Comparison of ENCODE assay signal across 8 cellular contexts in genomic region chr1:21270086-21270689, GRCh38. TPM values are rescaled to one million over a fixed set of nuclear protein-coding genes. Genes with fewer than 3 reads are reported as not detected.
A peak's percentile ranks its signal among the peaks of the same experiment; 100 is the strongest.
DNase-seq lines count a peak whose midpoint lies in the region; ATAC-seq, FAIRE-seq and TF ChIP-seq lines count a peak whose summit lies in the region.

No MANE protein-coding gene starts in this region.

- H3K4me3 ChIP-seq in H1 (ENCODE audit: extremely low read depth in 1 of 4, insufficient read depth in 2 of 4, low read depth in 3 of 4, low read length in 4 of 4): no peak overlapping the region
- H3K4me3 ChIP-seq in naive thymus-derived CD4-positive, alpha-beta T cell (ENCODE audit: low read length): no peak overlapping the region

- H3K4ac ChIP-seq in H1 (replicated peaks; ENCODE audit: insufficient read length, low read depth, low read length): no peak overlapping the region

- H2BK12ac ChIP-seq in H1 (ENCODE audit: low read depth, low read length): no peak overlapping the region

- no peak overlapping the region for H3K4me3 Mint-ChIP-seq in activated CD4-positive, alpha-beta memory T cell treated with anti-CD3 and anti-CD28 coated beads for 36 hours
- peak overlapping the region in 2 of 10 donors; percentile 6 to 48 for H3K4me3 Mint-ChIP-seq in naive thymus-derived CD4-positive, alpha-beta T cell
- H3K4me3 Mint-ChIP-seq in stimulated activated naive CD8-positive, alpha-beta T cell treated with anti-CD3 and anti-CD28 coated beads, Interleukin-15, Interleukin-2, amounts not matched to agents 100 ng/mL and 50 ng/mL, for 24 hours: no peak overlapping the region

- no peak for TF ChIP-seq EP300 in H1 (IDR thresholded peaks at IDR 0.05; ENCODE audit: borderline replicate concordance in 1 of 2, low read depth in 2 of 2, low read length in 2 of 2)

- H2BK120ac ChIP-seq in H1 (replicated peaks; ENCODE audit: low read depth, low read length): no peak overlapping the region

- POLR2A ChIA-PET in activated CD4-positive, alpha-beta memory T cell treated with anti-CD3 and anti-CD28 coated beads for 36 hours (lab: Charles Lee): interaction anchor here (1.0 to 2.6 kb wide), 6 partner anchors 8 to 75 kb away, joined by 3 to 14 read pairs (median 5); no protein-coding TSS in a partner anchor
- POLR2A ChIA-PET in H1 (lab: Charles Lee; ENCODE audit: partially characterized antibody): interaction anchor here (0.6 to 1.6 kb wide), 6 partner anchors 10 to 221 kb away, joined by 3 to 4 read pairs (median 3); no protein-coding TSS in a partner anchor
- POLR2A ChIA-PET in naive thymus-derived CD4-positive, alpha-beta T cell (lab: Charles Lee): interaction anchor here (0.6 to 3.6 kb wide), 12 partner anchors 9 to 102 kb away, joined by 3 to 46 read pairs (median 6); no protein-coding TSS in a partner anchor

- no peak overlapping the region for H4K8ac ChIP-seq in H1 (ENCODE audit: extremely low read depth, insufficient read depth, low read length)

- H3K79me1 ChIP-seq in H1 (ENCODE audit: low read depth, low read length): no peaks in the 10 kb centered on the region

- H3K9me3 Mint-ChIP-seq in activated CD4-positive, alpha-beta memory T cell treated with anti-CD3 and anti-CD28 coated beads for 36 hours: no peaks in the 10 kb centered on the region
- H3K9me3 Mint-ChIP-seq in naive thymus-derived CD4-positive, alpha-beta T cell: no peaks in the 10 kb centered on the region
- H3K9me3 Mint-ChIP-seq in stimulated activated naive CD8-positive, alpha-beta T cell treated with anti-CD3 and anti-CD28 coated beads, Interleukin-15, Interleukin-2, amounts not matched to agents 100 ng/mL and 50 ng/mL, for 24 hours: no peaks in the 10 kb centered on the region

- FAIRE-seq in H1 (lab: Jason Lieb, UNC): peak; percentile 92

- H2BK20ac ChIP-seq in H1 (ENCODE audit: low read length): no peak overlapping the region; the same call in 1 of the 2 replicates

- 54% methylated on average over 9 of the region's 9 CpGs; no CpG with 5 or more reads in 1 of the 2 experiments for WGBS in H1 (ENCODE audit: extremely low coverage in 1 of 2, insufficient coverage in 1 of 2, insufficient read length in 1 of 2, insufficient replicate concordance in 2 of 2, low coverage in 1 of 2, low lambda C conversion rate in 2 of 2, missing lambda C conversion rate in 1 of 2), 2 experiments

- no peak overlapping the region for H3K23ac ChIP-seq in H1 (ENCODE audit: insufficient read length)

- no peak overlapping the region for H3K14ac ChIP-seq in H1 (ENCODE audit: insufficient read length)

- DNase-seq in NCI-H146 (lab: John Stamatoyannopoulos, UW): peak; percentile 9
- DNase-seq in NCI-H146 treated with DMSO at 0.1 percent for 48 hours (lab: John Stamatoyannopoulos, UW; ENCODE audit: unreplicated experiment): no peak
- DNase-seq in NCI-H1048 (lab: John Stamatoyannopoulos, UW): peak; percentile 3
- DNase-seq in activated CD4-positive, alpha-beta memory T cell treated with anti-CD3 and anti-CD28 coated beads for 36 hours: peak; percentile 90
- DNase-seq in H1 (ENCODE audit: low read depth in 1 of 2, low spot score in 2 of 2): peak; percentile 63 to 99
- DNase-seq in naive thymus-derived CD4-positive, alpha-beta T cell: peak; percentile 67 to 87 (median 80)
- no peak for DNase-seq in OCI-M2 (lab: John Stamatoyannopoulos, UW; ENCODE audit: unreplicated experiment)

- H2AFZ ChIP-seq in H1 (ENCODE audit: low read length): no peak overlapping the region

- peak; percentile 95 for ATAC-seq in naive thymus-derived CD4-positive, alpha-beta T cell

- no peaks in the 10 kb centered on the region for H3K27me3 ChIP-seq in H1 (replicated peaks in 1 of 4; ENCODE audit: control insufficient read depth in 3 of 4, extremely low read depth in 1 of 4, insufficient read depth in 3 of 4, low read length in 3 of 4)
- no peaks in the 10 kb centered on the region for H3K27me3 ChIP-seq in naive thymus-derived CD4-positive, alpha-beta T cell (ENCODE audit: control insufficient read depth in 2 of 2, insufficient read depth in 2 of 2, low read length in 2 of 2)

- peaks cover 0 to 6% (median 1%) of the 10 kb centered on the region in 4 experiments; a peak in 3 of 8 replicates for H3K36me3 ChIP-seq in H1 (ENCODE audit: control insufficient read depth in 2 of 4, insufficient read depth in 4 of 4, low read length in 3 of 4)
- peaks cover 0 to 81% (median 20%) of the 10 kb centered on the region in 3 experiments for H3K36me3 ChIP-seq in naive thymus-derived CD4-positive, alpha-beta T cell (ENCODE audit: control insufficient read depth in 2 of 3, insufficient read depth in 3 of 3, low read length in 3 of 3)

- H3K27ac ChIP-seq in H1 (ENCODE audit: low read depth, low read length): no peak overlapping the region
- no peak overlapping the region for H3K27ac ChIP-seq in naive thymus-derived CD4-positive, alpha-beta T cell (ENCODE audit: low read depth, low read length)

- no peaks in the 10 kb centered on the region for H3K23me2 ChIP-seq in H1 (ENCODE audit: low read depth, low read length)

- H3K9me3 ChIP-seq in H1 (ENCODE audit: insufficient read depth in 2 of 2, low read depth in 1 of 2, low read length in 1 of 2): no peaks in the 10 kb centered on the region
- H3K9me3 ChIP-seq in naive thymus-derived CD4-positive, alpha-beta T cell (ENCODE audit: control insufficient read depth in 2 of 3, low read length in 3 of 3): no peaks in the 10 kb centered on the region

- peaks cover 65% of the 10 kb centered on the region for H3K36me3 Mint-ChIP-seq in activated CD4-positive, alpha-beta memory T cell treated with anti-CD3 and anti-CD28 coated beads for 36 hours
- peaks cover 4 to 56% (median 26%) of the 10 kb centered on the region in 5 donors for H3K36me3 Mint-ChIP-seq in naive thymus-derived CD4-positive, alpha-beta T cell
- H3K36me3 Mint-ChIP-seq in stimulated activated naive CD8-positive, alpha-beta T cell treated with anti-CD3 and anti-CD28 coated beads, Interleukin-15, Interleukin-2, amounts not matched to agents 100 ng/mL and 50 ng/mL, for 24 hours (ENCODE audit: low read depth): peaks cover 78% of the 10 kb centered on the region

- intact Hi-C loops in activated CD4-positive, alpha-beta memory T cell treated with anti-CD3 and anti-CD28 coated beads for 36 hours (cut with micrococcal nuclease): loop anchor here (1.0 to 2.0 kb wide), 2 partner anchors 15 to 23 kb away; no protein-coding TSS in a partner anchor
- intact Hi-C loops in naive thymus-derived CD4-positive, alpha-beta T cell (cut with micrococcal nuclease): loop anchor here (1.0 kb wide), 5 partner anchors 15 to 98 kb away; no protein-coding TSS in a partner anchor

- no peaks in the 10 kb centered on the region; a peak in 2 of 7 replicates for H3K4me1 ChIP-seq in H1 (replicated peaks in 1 of 4; ENCODE audit: control insufficient read depth in 3 of 4, insufficient read depth in 4 of 4, low read length in 3 of 4)
- peaks cover 0 to 18% of the 10 kb centered on the region in 2 donors for H3K4me1 ChIP-seq in naive thymus-derived CD4-positive, alpha-beta T cell (ENCODE audit: control insufficient read depth in 2 of 2, insufficient read depth in 2 of 2, low read length in 2 of 2)

- peak; percentile 99 to 100 (median 100) for TF ChIP-seq CTCF in H1 (IDR thresholded peaks at IDR 0.05; ENCODE audit: control extremely low read depth in 1 of 3, insufficient read depth in 1 of 3, low read depth in 1 of 3, low read length in 3 of 3)

- CTCF ChIA-PET in activated CD4-positive, alpha-beta memory T cell treated with anti-CD3 and anti-CD28 coated beads for 36 hours (lab: Charles Lee): interaction anchor here (0.6 to 6.9 kb wide), 39 partner anchors 13 to 787 kb away, joined by 3 to 261 read pairs (median 6); partner anchors contain the start of gene ECE1
- CTCF ChIA-PET in H1 (lab: Charles Lee; ENCODE audit: partially characterized antibody): interaction anchor here (0.6 to 10.3 kb wide), 56 partner anchors 12 to 1373 kb away, joined by 3 to 278 read pairs (median 6); no protein-coding TSS in a partner anchor
- CTCF ChIA-PET in naive thymus-derived CD4-positive, alpha-beta T cell (lab: Charles Lee): interaction anchor here (0.6 to 7.0 kb wide), 25 partner anchors 9 to 154 kb away, joined by 3 to 58 read pairs (median 5); partner anchors contain the start of gene ECE1

- H2AK5ac ChIP-seq in H1 (ENCODE audit: low read depth, low read length): no peak overlapping the region

- peak; percentile 79 to 84 for TF ChIP-seq RAD21 in H1 (IDR thresholded peaks at IDR 0.05 in 1 of 2, conservative IDR thresholded peaks at IDR 0.05 in 1 of 2; ENCODE audit: low read depth in 2 of 2, low read length in 2 of 2)

- no peak overlapping the region for H3K18ac ChIP-seq in H1 (ENCODE audit: extremely low read depth, low read length)

- no peak overlapping the region for H3K4me2 ChIP-seq in H1 (ENCODE audit: insufficient read depth in 1 of 2, low read depth in 2 of 2, low read length in 2 of 2)

- H3K9ac ChIP-seq in H1 (replicated peaks in 1 of 4; ENCODE audit: extremely low read depth in 1 of 4, low read depth in 3 of 4, low read length in 3 of 4): no peak overlapping the region

- no peaks in the 10 kb centered on the region for H3K79me2 ChIP-seq in H1 (ENCODE audit: control insufficient read depth in 1 of 2, insufficient read depth in 2 of 2, low read length in 2 of 2)

- H3K56ac ChIP-seq in H1 (replicated peaks; ENCODE audit: insufficient read length, low read depth, low read length): no peak overlapping the region

- TF ChIP-seq POLR2A in H1 (IDR thresholded peaks at IDR 0.05; ENCODE audit: control extremely low read depth in 1 of 2, low read depth in 2 of 2, low read length in 2 of 2): no peak

- H3K27ac Mint-ChIP-seq in activated CD4-positive, alpha-beta memory T cell treated with anti-CD3 and anti-CD28 coated beads for 36 hours: no peak overlapping the region
- peak overlapping the region; percentile 8 to 80 (median 48) for H3K27ac Mint-ChIP-seq in naive thymus-derived CD4-positive, alpha-beta T cell
- peak overlapping the region; percentile 78 for H3K27ac Mint-ChIP-seq in stimulated activated naive CD8-positive, alpha-beta T cell treated with anti-CD3 and anti-CD28 coated beads, Interleukin-15, Interleukin-2, amounts not matched to agents 100 ng/mL and 50 ng/mL, for 24 hours

- H2BK15ac ChIP-seq in H1 (ENCODE audit: low read length): 0 out of 2 replicates have a peak overlapping the region, but pooled peaks have one; percentile 13

- H3K27me3 Mint-ChIP-seq in activated CD4-positive, alpha-beta memory T cell treated with anti-CD3 and anti-CD28 coated beads for 36 hours: no peaks in the 10 kb centered on the region
- no peaks in the 10 kb centered on the region for H3K27me3 Mint-ChIP-seq in naive thymus-derived CD4-positive, alpha-beta T cell
- no peaks in the 10 kb centered on the region for H3K27me3 Mint-ChIP-seq in stimulated activated naive CD8-positive, alpha-beta T cell treated with anti-CD3 and anti-CD28 coated beads, Interleukin-15, Interleukin-2, amounts not matched to agents 100 ng/mL and 50 ng/mL, for 24 hours

- H4K91ac ChIP-seq in H1 (replicated peaks; ENCODE audit: insufficient read length, low read length): no peak overlapping the region

- peaks cover 23% of the 10 kb centered on the region for H3K4me1 Mint-ChIP-seq in activated CD4-positive, alpha-beta memory T cell treated with anti-CD3 and anti-CD28 coated beads for 36 hours (ENCODE audit: low read depth)
- H3K4me1 Mint-ChIP-seq in naive thymus-derived CD4-positive, alpha-beta T cell: peaks cover 13 to 34% (median 18%) of the 10 kb centered on the region in 7 donors
- H3K4me1 Mint-ChIP-seq in stimulated activated naive CD8-positive, alpha-beta T cell treated with anti-CD3 and anti-CD28 coated beads, Interleukin-15, Interleukin-2, amounts not matched to agents 100 ng/mL and 50 ng/mL, for 24 hours (ENCODE audit: low read depth): peaks cover 25% of the 10 kb centered on the region

- H4K20me1 ChIP-seq in H1 (replicated peaks in 1 of 2; ENCODE audit: control insufficient read depth in 1 of 2, insufficient read depth in 2 of 2, low read length in 2 of 2): peaks cover 0 to 1% of the 10 kb centered on the region in 2 experiments

- H4K5ac ChIP-seq in H1 (ENCODE audit: insufficient read length, low read depth, low read length): no peak overlapping the region

- H2BK5ac ChIP-seq in H1 (ENCODE audit: low read depth, low read length): no peak overlapping the region

RNA-seq across cellular contexts. Expression of gene ECE1, which starts 20.1 kb away (rescaled TPM):
- total RNA-seq in activated CD4-positive, alpha-beta memory T cell treated with anti-CD3 and anti-CD28 coated beads for 36 hours: 100 to 1,000 TPM; 137 to 144 TPM
- 36.8 and 37.1 TPM in 2 replicates for total RNA-seq in H1 (2021; fragmentation: NEBNext Ultra II Directional; extraction: Animal tissue kit (Norgen Biotek cat#: 25700))
- polyA plus RNA-seq in H1 (2011; rRNA removed): 21.4 and 26.7 TPM in 2 replicates
- polyA plus RNA-seq in H1 (2011; cell fraction: cytosol; rRNA removed): 15.9 TPM
- polyA plus RNA-seq in H1 (2011; cell fraction: nucleus; rRNA removed): 24.2 TPM
- 23.4 to 31.1 TPM (median 26.4 TPM) in 4 replicates for polyA plus RNA-seq in H1 (2012, experiment 1 of 2)
- polyA plus RNA-seq in H1 (2012, experiment 2 of 2): 17.3 TPM
- polyA plus RNA-seq in H1 (2013, experiment 1 of 2): 44.8 TPM
- polyA plus RNA-seq in H1 (2013, experiment 2 of 2): 44.6 TPM
- 23.9 and 27.9 TPM in 2 replicates for polyA minus RNA-seq in H1 (2011; rRNA and poly(A)+ RNA removed)
- 13.4 TPM for polyA minus RNA-seq in H1 (2011; cell fraction: cytosol; rRNA and poly(A)+ RNA removed)
- polyA minus RNA-seq in H1 (2011; cell fraction: nucleus; rRNA and poly(A)+ RNA removed): 12.3 TPM
- 10 to 100 TPM; 63.3 to 97.4 (median 72.2) TPM for total RNA-seq in naive thymus-derived CD4-positive, alpha-beta T cell
- polyA plus RNA-seq in naive thymus-derived CD4-positive, alpha-beta T cell: 10 to 100 TPM; 21.3 to 50.4 TPM

Comparison
In these comparisons a context has a peak if more than half of its experiments do, and no peak if none do; other contexts are left out.
1. DNase-seq: peak in NCI-H146 (single experiment), NCI-H1048 (single experiment), activated CD4-positive, alpha-beta memory T cell treated with anti-CD3 and anti-CD28 coated beads for 36 hours (single experiment), H1 (2 of 2) and naive thymus-derived CD4-positive, alpha-beta T cell (9 of 9); none in NCI-H146 treated with DMSO at 0.1 percent for 48 hours (single experiment) and OCI-M2 (single experiment).